In genomic region chr2:180630756-180631155, GRCh38 we compare ENCODE assay signal across 1 cellular context.
TF ChIP-seq lines count a peak whose summit lies in the region.

No MANE protein-coding gene starts in this region.

TF ChIP-seq in GM23338, 12 proteins besides CTCF, POLR2A, EP300 and RAD21 (continued from another document):
- TF ChIP-seq ZNF462 (CRISPR knock-in tag; IDR thresholded peaks at IDR 0.05) = no peak
- no peak for TF ChIP-seq STAT1 (IDR thresholded peaks at IDR 0.05; ENCODE audit: unreplicated experiment)
- TF ChIP-seq ETS1 (IDR thresholded peaks at IDR 0.05) = no peak
- TF ChIP-seq NANOG (IDR thresholded peaks at IDR 0.05; ENCODE audit: borderline replicate concordance) = no peak
- TF ChIP-seq CREB1 (CRISPR knock-in tag; IDR thresholded peaks at IDR 0.05; ENCODE audit: low read depth) = no peak
- TF ChIP-seq ZNF331 (CRISPR knock-in tag; IDR thresholded peaks at IDR 0.05; ENCODE audit: low read depth) = no peak
TF ChIP-seq in GM23338: peak in this region for 0.
